ENCODE assay signal across 40 cellular contexts in the genomic region with DNA sequence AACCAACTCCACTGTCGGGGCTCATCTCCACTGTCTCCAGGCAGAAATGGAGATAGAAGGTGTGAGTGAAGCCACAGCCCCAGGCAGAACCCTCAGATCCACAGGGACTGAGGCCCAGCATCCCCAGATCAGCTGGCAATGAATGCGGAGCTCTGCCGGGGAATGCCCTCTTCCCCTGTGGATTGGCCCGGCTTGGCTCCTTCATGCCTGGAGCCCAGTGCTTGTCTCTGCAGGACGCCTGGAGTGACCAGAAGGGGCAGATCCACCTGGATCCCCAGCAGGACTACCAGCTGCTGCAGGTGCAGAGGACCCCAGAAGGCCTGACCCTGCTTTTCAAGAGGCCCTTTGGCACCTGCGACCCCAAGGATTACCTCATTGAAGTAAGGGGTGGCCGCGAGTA. TPM values are rescaled to one million over a fixed set of nuclear protein-coding genes. Genes with fewer than 3 reads are reported as not detected.
"Had no signal": no experiment of that assay in that cellular context is flagged by ENCODE, and none has a peak within 500 bp of the region (broad histone marks: within the 10 kb centered on the region; RNA-seq: fewer than 3 reads in every experiment).

No MANE protein-coding gene starts in this region.

- H3K27ac ChIP-seq: brain microvascular endothelial cell, Peyer's patch, SJCRH30, SK-N-MC, VCaP had no signal

- H3K4me1 Mint-ChIP-seq: activated B cell treated with CpG ODN at 0.5 μM for 24 hours; activated naive CD8-positive, alpha-beta T cell treated with anti-CD3 and anti-CD28 coated beads for 36 hours; central memory CD8-positive, alpha-beta T cell; T-cell had no signal

- H3K27ac Mint-ChIP-seq: activated B cell treated with CpG ODN at 0.5 μM for 24 hours; activated CD4-positive, alpha-beta memory T cell treated with anti-CD3 and anti-CD28 coated beads for 36 hours; activated naive CD8-positive, alpha-beta T cell treated with anti-CD3 and anti-CD28 coated beads for 36 hours; activated T-helper 1 cell treated with anti-CD3 and anti-CD28 coated beads, Interleukin-12 subunit alpha, Interleukin-12 subunit beta, Interleukin-2, Interleukin-4 antibody, amounts not matched to agents 30 ng/mL and 10 ng/mL and 1 ng/mL, durations not matched to agents 14 hours and 24 hours and 36 hours; IgD-negative memory B cell; T-cell had no signal

- H3K4me1 ChIP-seq: Peyer's patch had no signal

- H3K9me3 ChIP-seq: MG63, Peyer's patch, SJCRH30 had no signal

- H3K9me3 Mint-ChIP-seq: activated B cell treated with CpG ODN at 0.5 μM for 24 hours; activated CD4-positive, alpha-beta memory T cell treated with anti-CD3 and anti-CD28 coated beads for 36 hours; activated naive CD8-positive, alpha-beta T cell treated with anti-CD3 and anti-CD28 coated beads for 36 hours; activated T-cell treated with anti-CD3 and anti-CD28 coated beads, Interleukin-2, amount 50 U/mL, for 4 hours; activated T-helper 1 cell treated with anti-CD3 and anti-CD28 coated beads, Interleukin-12 subunit alpha, Interleukin-12 subunit beta, Interleukin-2, Interleukin-4 antibody, amounts not matched to agents 30 ng/mL and 10 ng/mL and 1 ng/mL, durations not matched to agents 14 hours and 24 hours and 36 hours; central memory CD8-positive, alpha-beta T cell; IgD-negative memory B cell; T-cell had no signal

- DNase-seq: activated B cell treated with CpG ODN at 0.5 μM for 24 hours; activated CD4-positive, alpha-beta memory T cell treated with anti-CD3 and anti-CD28 coated beads for 36 hours; activated CD4-positive, alpha-beta T cell treated with anti-CD3 and anti-CD28 coated beads for 4 hours; activated CD4-positive, alpha-beta T cell treated with anti-CD3 and anti-CD28 coated beads, Interleukin-2, amount 50 U/mL, for 1 hour; activated CD4-positive, CD25-positive, alpha-beta regulatory T cell treated with anti-CD3 and anti-CD28 coated beads, Interleukin-2, amount 50 U/mL, for 72 hours; activated CD8-positive, alpha-beta memory T cell treated with anti-CD3 and anti-CD28 coated beads, Interleukin-2, amount 50 U/mL, for 4 hours; activated gamma-delta T cell treated with Interleukin-2 at 50 U/mL for 16 hours; activated naive CD4-positive, alpha-beta T cell treated with anti-CD3 and anti-CD28 coated beads, Interleukin-2, amount 50 U/mL, for 16 hours; activated naive CD8-positive, alpha-beta T cell treated with anti-CD3 and anti-CD28 coated beads for 36 hours; activated T-cell treated with anti-CD3 and anti-CD28 coated beads for 4 hours; activated T-cell treated with anti-CD3 and anti-CD28 coated beads, Interleukin-2, amount 50 U/mL, for 4 hours; amniotic stem cell; aorta; brain microvascular endothelial cell; Karpas-422; KBM-7; MG63; NCI-H1048; NCI-H1105 treated with DMSO at 0.1 percent for 48 hours; NCI-H1436; NCI-H187; NCI-H2029 treated with DMSO at 0.1 percent for 48 hours; NCI-H2107; NCI-H2171; NCI-H510A; NCI-H526; NCI-H748 treated with DMSO at 0.1 percent for 48 hours; NK-92 treated with Interleukin-12 subunit alpha and Interleukin-12 subunit beta, amount 100 ng/mL, for 24 hours; PC-3; Peyer's patch; RPMI8226; SJCRH30; T-cell; T-helper 2 cell; T-helper 9 cell had no signal

- H3K36me3 Mint-ChIP-seq: activated CD4-positive, alpha-beta memory T cell treated with anti-CD3 and anti-CD28 coated beads for 36 hours; activated naive CD8-positive, alpha-beta T cell treated with anti-CD3 and anti-CD28 coated beads for 36 hours; IgD-negative memory B cell; T-cell had no signal

- ATAC-seq: activated T-cell treated with anti-CD3 and anti-CD28 coated beads, Interleukin-2, amount 50 U/mL, for 4 hours; PC-3; T-cell had no signal

- H3K4me3 Mint-ChIP-seq: activated B cell treated with CpG ODN at 0.5 μM for 24 hours; activated CD4-positive, alpha-beta memory T cell treated with anti-CD3 and anti-CD28 coated beads for 36 hours; activated naive CD8-positive, alpha-beta T cell treated with anti-CD3 and anti-CD28 coated beads for 36 hours; activated T-cell treated with anti-CD3 and anti-CD28 coated beads, Interleukin-2, amount 50 U/mL, for 4 hours; activated T-helper 1 cell treated with anti-CD3 and anti-CD28 coated beads, Interleukin-12 subunit alpha, Interleukin-12 subunit beta, Interleukin-2, Interleukin-4 antibody, amounts not matched to agents 30 ng/mL and 10 ng/mL and 1 ng/mL, durations not matched to agents 14 hours and 24 hours and 36 hours; central memory CD8-positive, alpha-beta T cell; IgD-negative memory B cell; T-cell had no signal

- H3K4me3 ChIP-seq: MG63, Peyer's patch, SJCRH30, SK-N-MC had no signal

- H3K27me3 ChIP-seq: MG63, Peyer's patch, SJCRH30 had no signal

- H3K36me3 ChIP-seq: brain microvascular endothelial cell, MG63, Peyer's patch, SJCRH30 had no signal

- H3K27me3 Mint-ChIP-seq: activated CD4-positive, alpha-beta memory T cell treated with anti-CD3 and anti-CD28 coated beads for 36 hours; activated naive CD8-positive, alpha-beta T cell treated with anti-CD3 and anti-CD28 coated beads for 36 hours; T-cell had no signal

RNA-seq across cellular contexts. Expression of gene DBH, which starts 3.5 kb away (rescaled TPM):
- total RNA-seq: activated B cell treated with CpG ODN at 0.5 μM for 24 hours; activated CD4-positive, alpha-beta memory T cell treated with anti-CD3 and anti-CD28 coated beads for 36 hours; activated naive CD8-positive, alpha-beta T cell treated with anti-CD3 and anti-CD28 coated beads for 36 hours; activated T-cell treated with anti-CD3 and anti-CD28 coated beads, Interleukin-2, amount 50 U/mL, for 4 hours; activated T-helper 1 cell treated with anti-CD3 and anti-CD28 coated beads, Interleukin-12 subunit alpha, Interleukin-12 subunit beta, Interleukin-2, Interleukin-4 antibody, amounts not matched to agents 30 ng/mL and 10 ng/mL and 1 ng/mL, durations not matched to agents 14 hours and 24 hours and 36 hours; aorta; PC-3; Peyer's patch had no signal
- polyA plus RNA-seq: aorta, IgD-negative memory B cell had no signal

RNA-seq across cellular contexts. Expression of gene FAM163B, which starts 30.4 kb away (rescaled TPM):
- total RNA-seq: activated B cell treated with CpG ODN at 0.5 μM for 24 hours; activated CD4-positive, alpha-beta memory T cell treated with anti-CD3 and anti-CD28 coated beads for 36 hours; activated naive CD8-positive, alpha-beta T cell treated with anti-CD3 and anti-CD28 coated beads for 36 hours; activated T-cell treated with anti-CD3 and anti-CD28 coated beads, Interleukin-2, amount 50 U/mL, for 4 hours; activated T-helper 1 cell treated with anti-CD3 and anti-CD28 coated beads, Interleukin-12 subunit alpha, Interleukin-12 subunit beta, Interleukin-2, Interleukin-4 antibody, amounts not matched to agents 30 ng/mL and 10 ng/mL and 1 ng/mL, durations not matched to agents 14 hours and 24 hours and 36 hours; aorta; PC-3; Peyer's patch; T-cell had no signal
- polyA plus RNA-seq: aorta, IgD-negative memory B cell had no signal
